ENCODE assay signal across 1 cellular context in genomic region chr5:179821298-179822058, GRCh38.
TF ChIP-seq lines count a peak whose summit lies in the region.

No MANE protein-coding gene starts in this region.

TF ChIP-seq in HepG2, 621 proteins besides CTCF, POLR2A, EP300 and RAD21 (continued from another document and continues in another):
- TF ChIP-seq FOXO4 (CRISPR knock-in tag; conservative IDR thresholded peaks at IDR 0.05) (0 out of 2 replicates have a peak, but pooled peaks have one; percentile 96), ZNF660 (CRISPR knock-in tag; IDR thresholded peaks at IDR 0.05; ENCODE audit: borderline replicate concordance, low read depth) (no peak), ZNF703 (CRISPR knock-in tag; IDR thresholded peaks at IDR 0.05; ENCODE audit: borderline replicate concordance) (peak; percentile 63; the same call in 1 of the 2 replicates), ZNF44 (CRISPR knock-in tag; IDR thresholded peaks at IDR 0.05) (no peak), KAT7 (CRISPR knock-in tag; IDR thresholded peaks at IDR 0.05; ENCODE audit: borderline replicate concordance) (no peak), ZNF607 (CRISPR knock-in tag; IDR thresholded peaks at IDR 0.05; ENCODE audit: borderline replicate concordance) (peak; percentile 75; the same call in 1 of the 2 replicates), ZNF503 (CRISPR knock-in tag; IDR thresholded peaks at IDR 0.05) (peak; percentile 45; the same call in 1 of the 2 replicates), TEAD3 (CRISPR knock-in tag; optimal IDR thresholded peaks at IDR 0.05; ENCODE audit: borderline replicate concordance) (peak; percentile 44), ZNF317 (CRISPR knock-in tag; IDR thresholded peaks at IDR 0.05) (no peak; the same call in 1 of the 2 replicates), POLR2AphosphoS2 (IDR thresholded peaks at IDR 0.05; ENCODE audit: low read depth, low read length) (peak; percentile 54; the same call in 1 of the 2 replicates), LCORL (IDR thresholded peaks at IDR 0.05) (no peak), LCORL (CRISPR knock-in tag; IDR thresholded peaks at IDR 0.05) (peak; percentile 55), ATF3 (CRISPR knock-in tag; IDR thresholded peaks at IDR 0.05) (no peak), FOXP1 (IDR thresholded peaks at IDR 0.05) (0 out of 2 replicates have a peak, but pooled peaks have one; percentile 41), FOXP1 (CRISPR knock-in tag; IDR thresholded peaks at IDR 0.05) (peak; percentile 13; the same call in 1 of the 2 replicates), ZBTB40 (IDR thresholded peaks at IDR 0.05) (no peak), ZBTB40 (CRISPR knock-in tag; IDR thresholded peaks at IDR 0.05) (no peak; the same call in 1 of the 2 replicates), TBL1XR1 (IDR thresholded peaks at IDR 0.05; ENCODE audit: borderline replicate concordance, low read length, partially characterized antibody) (no peak), FOXK2 (IDR thresholded peaks at IDR 0.05) (peak; percentile 74), RARG (CRISPR knock-in tag; IDR thresholded peaks at IDR 0.05; ENCODE audit: low read depth) (no peak), KDM2A (CRISPR knock-in tag; IDR thresholded peaks at IDR 0.05; ENCODE audit: borderline replicate concordance, low read depth) (peak; percentile 43; the same call in 1 of the 2 replicates), ZNF574 (CRISPR knock-in tag; IDR thresholded peaks at IDR 0.05) (peak; percentile 58; the same call in 1 of the 2 replicates), SP2 (CRISPR knock-in tag; IDR thresholded peaks at IDR 0.05) (peak; percentile 9; the same call in 1 of the 2 replicates), SP1 (IDR thresholded peaks at IDR 0.05) (no peak; the same call in 1 of the 2 replicates), SP1 (CRISPR knock-in tag; IDR thresholded peaks at IDR 0.05) (0 out of 2 replicates have a peak, but pooled peaks have one; percentile 39), PRDM15 (CRISPR knock-in tag; IDR thresholded peaks at IDR 0.05) (0 out of 2 replicates have a peak, but pooled peaks have one; percentile 36), RERE (CRISPR knock-in tag; IDR thresholded peaks at IDR 0.05; ENCODE audit: low read depth) (no peak), SALL1 (CRISPR knock-in tag; IDR thresholded peaks at IDR 0.05) (peak; percentile 32; the same call in 1 of the 2 replicates)
